In genomic region chr1:75647183-75647582, GRCh38 we compare ENCODE assay signal across 1 cellular context. TPM values are rescaled to one million over a fixed set of nuclear protein-coding genes. Genes with fewer than 3 reads are reported as not detected.
"Had no signal": no experiment of that assay in that cellular context is flagged by ENCODE, and none has a peak within 500 bp of the region (broad histone marks: within the 10 kb centered on the region; RNA-seq: fewer than 3 reads in every experiment).

No MANE protein-coding gene starts in this region.

RNA-seq across cellular contexts. Expression of gene SLC44A5, which starts 36.3 kb away (rescaled TPM):
- polyA plus RNA-seq: IMR-90 had no signal
